ENCODE assay signal across 30 cellular contexts in genomic region chr17:80464486-80464885, GRCh38.
"Had no signal": no experiment of that assay in that cellular context is flagged by ENCODE, and none has a peak within 500 bp of the region (broad histone marks: within the 10 kb centered on the region; RNA-seq: fewer than 3 reads in every experiment).

No MANE protein-coding gene starts in this region.

- H3K4me1 ChIP-seq: adrenal gland, body of pancreas, breast epithelium had no signal

- ATAC-seq: activated CD8-positive, alpha-beta T cell treated with anti-CD3 and anti-CD28 coated beads for 36 hours; activated T-cell treated with anti-CD3 and anti-CD28 coated beads, Interleukin-2, amount 50 U/mL, for 4 hours; activated T-cell treated with anti-CD3 and anti-CD28 coated beads, Interleukin-2, amount 50 U/mL, for 72 hours; activated T-helper 17 cell treated with anti-CD3 and anti-CD28 coated beads, Interleukin-2, amount 50 U/mL, for 72 hours; body of pancreas had no signal

- H3K9me3 ChIP-seq: adrenal gland, body of pancreas, breast epithelium had no signal

- H3K27ac ChIP-seq: adrenal gland, body of pancreas, brain microvascular endothelial cell, breast epithelium, VCaP had no signal

- H3K36me3 ChIP-seq: adrenal gland, brain microvascular endothelial cell, breast epithelium had no signal

- DNase-seq: activated B cell treated with CpG ODN at 0.5 μM for 24 hours; activated CD4-positive, alpha-beta memory T cell treated with anti-CD3 and anti-CD28 coated beads for 36 hours; activated CD4-positive, alpha-beta T cell treated with anti-CD3 and anti-CD28 coated beads for 4 hours; activated CD4-positive, alpha-beta T cell treated with anti-CD3 and anti-CD28 coated beads, Interleukin-2, amount 10 ng/mL, durations not matched to agents 24 days and 14 days; activated CD4-positive, alpha-beta T cell treated with anti-CD3 and anti-CD28 coated beads, Interleukin-2, amount 50 U/mL, for 1 hour; activated CD4-positive, alpha-beta T cell treated with anti-CD3 and anti-CD28 coated beads, Interleukin-2, amount 50 U/mL, for 4 hours; activated CD4-positive, CD25-positive, alpha-beta regulatory T cell treated with anti-CD3 and anti-CD28 coated beads, Interleukin-2, amount 50 U/mL, for 72 hours; activated CD8-positive, alpha-beta memory T cell treated with anti-CD3 and anti-CD28 coated beads, Interleukin-2, amount 50 U/mL, for 4 hours; activated CD8-positive, alpha-beta T cell treated with anti-CD3 and anti-CD28 coated beads for 36 hours; activated effector memory CD4-positive, alpha-beta T cell treated with anti-CD3 and anti-CD28 coated beads, Interleukin-2, amount 50 U/mL, for 16 hours; activated gamma-delta T cell treated with Interleukin-2 at 50 U/mL for 16 hours; activated naive CD4-positive, alpha-beta T cell; activated naive CD4-positive, alpha-beta T cell treated with anti-CD3 and anti-CD28 coated beads for 36 hours; activated naive CD4-positive, alpha-beta T cell treated with anti-CD3 and anti-CD28 coated beads, Interleukin-2, amount 50 U/mL, for 16 hours; activated naive CD8-positive, alpha-beta T cell treated with anti-CD3 and anti-CD28 coated beads for 36 hours; activated T-cell treated with anti-CD3 and anti-CD28 coated beads for 4 hours; activated T-cell treated with anti-CD3 and anti-CD28 coated beads, Interleukin-2, amount 50 U/mL, for 1 hour; activated T-cell treated with anti-CD3 and anti-CD28 coated beads, Interleukin-2, amount 50 U/mL, for 4 hours; activated T-cell treated with anti-CD3 and anti-CD28 coated beads, Interleukin-2, amount 50 U/mL, for 72 hours; adrenal gland; amniotic stem cell; aorta; body of pancreas; brain microvascular endothelial cell; central memory CD4-positive, alpha-beta T cell; T-helper 2 cell; T-helper 9 cell had no signal

- H3K4me3 ChIP-seq: adrenal gland, body of pancreas, breast epithelium had no signal
